1 cellular context compared by ENCODE assay signal in genomic region chr6:144095134-144096002, GRCh38.
TF ChIP-seq lines count a peak whose summit lies in the region.

Gene SF3B5 (minus strand): TSS chr6:144095573. CDS start chr6:144095497, 76 bp downstream.

TF ChIP-seq in A549, 52 proteins besides CTCF, POLR2A, EP300 and RAD21 (continued from another document):
- TF ChIP-seq REST (IDR thresholded peaks at IDR 0.05) (no peak), ATOH8 (CRISPR knock-in tag; IDR thresholded peaks at IDR 0.05; ENCODE audit: low read depth) (no peak), FOXS1 (CRISPR knock-in tag; IDR thresholded peaks at IDR 0.05) (no peak), CBX2 (IDR thresholded peaks at IDR 0.05; ENCODE audit: borderline replicate concordance, low read depth) (no peak), HOXB5 (CRISPR knock-in tag; IDR thresholded peaks at IDR 0.05) (no peak), NR3C1 (IDR thresholded peaks at IDR 0.05) (no peak), JUNB (IDR thresholded peaks at IDR 0.05) (no peak), ESRRA (IDR thresholded peaks at IDR 0.05; ENCODE audit: borderline replicate concordance, low read length) (no peak), KDM1A (IDR thresholded peaks at IDR 0.05; ENCODE audit: low read depth) (no peak), NPAS2 (CRISPR knock-in tag; IDR thresholded peaks at IDR 0.05; ENCODE audit: borderline replicate concordance) (no peak), KDM5A (IDR thresholded peaks at IDR 0.05) (peak; percentile 76), ELK1 (IDR thresholded peaks at IDR 0.05; ENCODE audit: low read depth, low read length) (no peak), TP53 (CRISPR knock-in tag; IDR thresholded peaks at IDR 0.05) (no peak), FOSL2 (IDR thresholded peaks at IDR 0.05) (no peak), FOSL2 (CRISPR knock-in tag; IDR thresholded peaks at IDR 0.05) (no peak), USF2 (IDR thresholded peaks at IDR 0.05) (no peak), EHMT2 (IDR thresholded peaks at IDR 0.05; ENCODE audit: low read depth) (no peak), NFE2L2 (conservative IDR thresholded peaks at IDR 0.05; ENCODE audit: low read length) (no peak), HES2 (IDR thresholded peaks at IDR 0.05) (no peak), SMC3 (IDR thresholded peaks at IDR 0.05) (no peak), GATA3 (IDR thresholded peaks at IDR 0.05; ENCODE audit: borderline replicate concordance) (0 out of 2 replicates have a peak, but pooled peaks have one; percentile 12), PHF8 (IDR thresholded peaks at IDR 0.05; ENCODE audit: borderline replicate concordance, low read depth) (peak; percentile 81; the same call in 1 of the 2 replicates), CEBPB (IDR thresholded peaks at IDR 0.05) (no peak; a peak in 1 of 4 replicates)
